1 cellular context compared by ENCODE assay signal in the genomic region with DNA sequence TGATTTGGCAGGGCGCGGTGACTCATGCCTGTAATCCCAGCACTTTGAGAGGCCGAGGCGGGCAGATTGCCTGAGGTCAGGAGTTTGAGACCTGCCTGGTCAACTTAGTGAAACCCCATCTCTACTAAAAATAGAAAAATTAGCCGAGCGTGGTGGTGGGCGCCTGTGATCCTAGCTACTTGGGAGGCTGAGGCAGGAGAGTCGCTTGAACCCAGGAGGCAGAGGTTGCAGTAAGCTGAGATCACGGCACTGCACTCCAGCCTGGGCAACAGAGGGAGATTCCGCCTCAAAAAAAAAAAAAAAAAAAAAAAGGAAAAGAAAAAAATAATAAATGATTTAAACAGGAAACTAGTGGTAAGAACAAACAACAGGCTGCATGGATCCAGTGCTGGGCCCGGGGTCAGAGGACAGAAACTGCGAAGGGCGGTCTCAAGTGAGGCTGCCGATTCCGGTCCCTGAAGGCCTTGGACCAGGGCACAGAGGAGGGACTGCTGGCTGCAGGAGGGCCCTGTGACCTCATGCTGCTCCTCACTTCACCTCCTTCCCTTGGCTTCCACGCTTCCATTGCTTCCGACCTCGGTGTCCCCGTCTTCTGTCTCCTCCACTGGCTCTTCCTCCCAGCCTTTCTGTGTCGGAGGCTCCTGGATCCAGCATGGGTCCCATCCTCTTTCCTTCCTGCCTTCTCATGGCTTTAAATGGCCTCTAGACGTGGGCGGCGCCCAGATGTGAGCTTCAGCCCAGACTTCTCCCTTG.
TF ChIP-seq lines count a peak whose summit lies in the region.

No MANE protein-coding gene starts in this region.

TF ChIP-seq in HepG2, 621 proteins besides CTCF, POLR2A, EP300 and RAD21 (continued from another document and continues in another):
- TF ChIP-seq, protein P1, sequence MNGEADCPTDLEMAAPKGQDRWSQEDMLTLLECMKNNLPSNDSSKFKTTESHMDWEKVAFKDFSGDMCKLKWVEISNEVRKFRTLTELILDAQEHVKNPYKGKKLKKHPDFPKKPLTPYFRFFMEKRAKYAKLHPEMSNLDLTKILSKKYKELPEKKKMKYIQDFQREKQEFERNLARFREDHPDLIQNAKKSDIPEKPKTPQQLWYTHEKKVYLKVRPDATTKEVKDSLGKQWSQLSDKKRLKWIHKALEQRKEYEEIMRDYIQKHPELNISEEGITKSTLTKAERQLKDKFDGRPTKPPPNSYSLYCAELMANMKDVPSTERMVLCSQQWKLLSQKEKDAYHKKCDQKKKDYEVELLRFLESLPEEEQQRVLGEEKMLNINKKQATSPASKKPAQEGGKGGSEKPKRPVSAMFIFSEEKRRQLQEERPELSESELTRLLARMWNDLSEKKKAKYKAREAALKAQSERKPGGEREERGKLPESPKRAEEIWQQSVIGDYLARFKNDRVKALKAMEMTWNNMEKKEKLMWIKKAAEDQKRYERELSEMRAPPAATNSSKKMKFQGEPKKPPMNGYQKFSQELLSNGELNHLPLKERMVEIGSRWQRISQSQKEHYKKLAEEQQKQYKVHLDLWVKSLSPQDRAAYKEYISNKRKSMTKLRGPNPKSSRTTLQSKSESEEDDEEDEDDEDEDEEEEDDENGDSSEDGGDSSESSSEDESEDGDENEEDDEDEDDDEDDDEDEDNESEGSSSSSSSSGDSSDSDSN (CRISPR knock-in tag; IDR thresholded peaks at IDR 0.05), result peak; percentile 23; the same call in 1 of the 2 replicates
- TF ChIP-seq ZFP36L1 (CRISPR knock-in tag; IDR thresholded peaks at IDR 0.05), result no peak
- TF ChIP-seq HDAC6 (IDR thresholded peaks at IDR 0.05; ENCODE audit: low read depth, low read length), result no peak
- no peak for TF ChIP-seq ZBTB8A (CRISPR knock-in tag; IDR thresholded peaks at IDR 0.05; ENCODE audit: borderline replicate concordance, low read depth)
- peak; percentile 71 for TF ChIP-seq HNF4A (CRISPR knock-in tag; IDR thresholded peaks at IDR 0.05)
- no peak; the same call in 1 of the 2 replicates for TF ChIP-seq ZMAT3 (CRISPR knock-in tag; conservative IDR thresholded peaks at IDR 0.05)
- TF ChIP-seq ZNF484 (CRISPR knock-in tag; IDR thresholded peaks at IDR 0.05; ENCODE audit: borderline replicate concordance, low read depth), result no peak
- TF ChIP-seq ZNF569 (CRISPR knock-in tag; IDR thresholded peaks at IDR 0.05; ENCODE audit: borderline replicate concordance), result no peak; the same call in 1 of the 2 replicates
- no peak for TF ChIP-seq ZNF224 (CRISPR knock-in tag; IDR thresholded peaks at IDR 0.05)
- TF ChIP-seq CEBPG (CRISPR knock-in tag; IDR thresholded peaks at IDR 0.05), result no peak
- TF ChIP-seq, protein P2, sequence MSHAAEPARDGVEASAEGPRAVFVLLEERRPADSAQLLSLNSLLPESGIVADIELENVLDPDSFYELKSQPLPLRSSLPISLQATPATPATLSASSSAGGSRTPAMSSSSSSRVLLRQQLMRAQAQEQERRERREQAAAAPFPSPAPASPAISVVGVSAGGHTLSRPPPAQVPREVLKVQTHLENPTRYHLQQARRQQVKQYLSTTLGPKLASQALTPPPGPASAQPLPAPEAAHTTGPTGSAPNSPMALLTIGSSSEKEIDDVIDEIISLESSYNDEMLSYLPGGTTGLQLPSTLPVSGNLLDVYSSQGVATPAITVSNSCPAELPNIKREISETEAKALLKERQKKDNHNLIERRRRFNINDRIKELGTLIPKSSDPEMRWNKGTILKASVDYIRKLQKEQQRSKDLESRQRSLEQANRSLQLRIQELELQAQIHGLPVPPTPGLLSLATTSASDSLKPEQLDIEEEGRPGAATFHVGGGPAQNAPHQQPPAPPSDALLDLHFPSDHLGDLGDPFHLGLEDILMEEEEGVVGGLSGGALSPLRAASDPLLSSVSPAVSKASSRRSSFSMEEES (CRISPR knock-in tag; IDR thresholded peaks at IDR 0.05), result no peak
- TF ChIP-seq NCOR1 (IDR thresholded peaks at IDR 0.05; ENCODE audit: borderline replicate concordance, low read length), result no peak
- no peak for TF ChIP-seq HES4 (CRISPR knock-in tag; IDR thresholded peaks at IDR 0.05; ENCODE audit: borderline replicate concordance)
- no peak; the same call in 1 of the 2 replicates for TF ChIP-seq ZNF543 (CRISPR knock-in tag; IDR thresholded peaks at IDR 0.05)
- TF ChIP-seq, protein P3, sequence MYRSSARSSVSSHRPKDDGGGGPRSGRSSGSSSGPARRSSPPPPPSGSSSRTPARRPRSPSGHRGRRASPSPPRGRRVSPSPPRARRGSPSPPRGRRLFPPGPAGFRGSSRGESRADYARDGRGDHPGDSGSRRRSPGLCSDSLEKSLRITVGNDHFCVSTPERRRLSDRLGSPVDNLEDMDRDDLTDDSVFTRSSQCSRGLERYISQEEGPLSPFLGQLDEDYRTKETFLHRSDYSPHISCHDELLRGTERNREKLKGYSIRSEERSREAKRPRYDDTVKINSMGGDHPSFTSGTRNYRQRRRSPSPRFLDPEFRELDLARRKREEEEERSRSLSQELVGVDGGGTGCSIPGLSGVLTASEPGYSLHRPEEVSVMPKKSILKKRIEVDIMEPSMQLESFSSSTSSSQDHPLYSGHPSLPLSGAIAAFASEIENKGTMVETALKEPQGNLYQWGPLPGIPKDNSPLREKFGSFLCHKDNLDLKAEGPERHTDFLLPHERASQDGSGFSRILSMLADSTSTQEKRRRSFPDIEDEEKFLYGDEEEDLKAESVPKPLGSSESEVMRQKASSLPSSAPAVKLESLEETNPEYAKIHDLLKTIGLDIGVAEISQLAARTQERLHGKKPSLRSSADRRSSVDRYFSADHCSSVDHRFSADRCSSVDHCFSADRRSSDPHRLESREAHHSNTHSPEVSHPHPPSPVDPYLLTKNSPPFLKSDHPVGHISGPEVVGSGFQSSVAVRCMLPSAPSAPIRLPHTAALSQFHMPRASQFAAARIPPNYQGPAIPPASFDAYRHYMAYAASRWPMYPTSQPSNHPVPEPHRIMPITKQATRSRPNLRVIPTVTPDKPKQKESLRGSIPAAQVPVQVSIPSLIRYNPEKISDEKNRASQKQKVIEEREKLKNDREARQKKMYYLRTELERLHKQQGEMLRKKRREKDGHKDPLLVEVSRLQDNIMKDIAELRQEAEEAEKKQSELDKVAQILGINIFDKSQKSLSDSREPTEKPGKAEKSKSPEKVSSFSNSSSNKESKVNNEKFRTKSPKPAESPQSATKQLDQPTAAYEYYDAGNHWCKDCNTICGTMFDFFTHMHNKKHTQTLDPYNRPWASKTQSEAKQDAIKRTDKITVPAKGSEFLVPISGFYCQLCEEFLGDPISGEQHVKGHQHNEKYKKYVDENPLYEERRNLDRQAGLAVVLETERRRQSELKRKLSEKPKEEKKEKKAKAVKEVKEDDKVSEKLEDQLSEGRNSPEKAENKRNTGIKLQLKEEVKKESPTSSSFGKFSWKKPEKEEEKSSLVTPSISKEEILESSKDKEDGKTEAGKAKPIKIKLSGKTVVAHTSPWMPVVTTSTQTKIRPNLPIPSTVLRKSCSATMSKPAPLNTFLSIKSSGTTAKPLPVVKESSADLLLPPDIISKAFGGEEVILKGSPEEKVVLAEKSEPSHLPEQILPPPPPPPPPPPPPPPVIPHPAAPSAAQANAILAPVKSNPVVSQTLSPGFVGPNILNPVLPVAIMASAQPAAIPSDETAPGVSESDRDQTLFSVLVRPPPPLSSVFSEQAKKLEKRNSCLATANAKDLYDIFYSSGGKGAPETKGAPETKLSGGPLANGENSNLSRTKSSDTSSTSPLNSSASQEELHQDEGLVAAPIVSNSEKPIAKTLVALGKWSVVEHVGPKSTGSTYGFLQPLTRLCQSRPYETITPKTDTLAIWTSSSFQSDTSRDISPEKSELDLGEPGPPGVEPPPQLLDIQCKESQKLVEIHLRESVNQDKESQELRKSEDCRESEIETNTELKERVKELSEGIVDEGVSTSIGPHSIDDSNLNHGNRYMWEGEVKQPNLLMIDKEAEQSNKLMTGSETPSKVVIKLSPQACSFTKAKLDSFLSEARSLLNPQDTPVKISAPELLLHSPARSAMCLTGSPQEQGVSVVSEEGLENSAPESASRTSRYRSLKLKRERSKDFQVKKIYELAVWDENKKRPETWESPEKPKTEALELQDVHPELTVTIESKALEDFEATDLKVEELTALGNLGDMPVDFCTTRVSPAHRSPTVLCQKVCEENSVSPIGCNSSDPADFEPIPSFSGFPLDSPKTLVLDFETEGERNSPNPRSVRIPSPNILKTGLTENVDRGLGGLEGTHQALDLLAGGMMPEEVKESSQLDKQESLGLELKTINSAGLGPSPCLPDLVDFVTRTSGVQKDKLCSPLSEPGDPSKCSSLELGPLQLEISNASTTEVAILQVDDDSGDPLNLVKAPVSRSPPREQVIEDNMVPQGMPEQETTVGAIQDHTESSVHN (CRISPR knock-in tag; IDR thresholded peaks at IDR 0.05), result no peak
- TF ChIP-seq, protein P4, sequence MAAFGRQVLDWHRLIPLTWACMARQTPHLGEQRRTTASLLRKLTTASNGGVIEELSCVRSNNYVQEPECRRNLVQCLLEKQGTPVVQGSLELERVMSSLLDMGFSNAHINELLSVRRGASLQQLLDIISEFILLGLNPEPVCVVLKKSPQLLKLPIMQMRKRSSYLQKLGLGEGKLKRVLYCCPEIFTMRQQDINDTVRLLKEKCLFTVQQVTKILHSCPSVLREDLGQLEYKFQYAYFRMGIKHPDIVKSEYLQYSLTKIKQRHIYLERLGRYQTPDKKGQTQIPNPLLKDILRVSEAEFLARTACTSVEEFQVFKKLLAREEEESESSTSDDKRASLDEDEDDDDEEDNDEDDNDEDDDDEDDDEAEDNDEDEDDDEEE (CRISPR knock-in tag; IDR thresholded peaks at IDR 0.05), result no peak
- TF ChIP-seq CAMTA2 (CRISPR knock-in tag; IDR thresholded peaks at IDR 0.05; ENCODE audit: borderline replicate concordance), result no peak; the same call in 1 of the 2 replicates
- TF ChIP-seq, protein P5, sequence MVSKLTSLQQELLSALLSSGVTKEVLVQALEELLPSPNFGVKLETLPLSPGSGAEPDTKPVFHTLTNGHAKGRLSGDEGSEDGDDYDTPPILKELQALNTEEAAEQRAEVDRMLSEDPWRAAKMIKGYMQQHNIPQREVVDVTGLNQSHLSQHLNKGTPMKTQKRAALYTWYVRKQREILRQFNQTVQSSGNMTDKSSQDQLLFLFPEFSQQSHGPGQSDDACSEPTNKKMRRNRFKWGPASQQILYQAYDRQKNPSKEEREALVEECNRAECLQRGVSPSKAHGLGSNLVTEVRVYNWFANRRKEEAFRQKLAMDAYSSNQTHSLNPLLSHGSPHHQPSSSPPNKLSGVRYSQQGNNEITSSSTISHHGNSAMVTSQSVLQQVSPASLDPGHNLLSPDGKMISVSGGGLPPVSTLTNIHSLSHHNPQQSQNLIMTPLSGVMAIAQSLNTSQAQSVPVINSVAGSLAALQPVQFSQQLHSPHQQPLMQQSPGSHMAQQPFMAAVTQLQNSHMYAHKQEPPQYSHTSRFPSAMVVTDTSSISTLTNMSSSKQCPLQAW (CRISPR knock-in tag; IDR thresholded peaks at IDR 0.05), result no peak
- no peak for TF ChIP-seq ARNT (IDR thresholded peaks at IDR 0.05)
- TF ChIP-seq ZNF12 (CRISPR knock-in tag; IDR thresholded peaks at IDR 0.05), result no peak
- TF ChIP-seq, protein P6, sequence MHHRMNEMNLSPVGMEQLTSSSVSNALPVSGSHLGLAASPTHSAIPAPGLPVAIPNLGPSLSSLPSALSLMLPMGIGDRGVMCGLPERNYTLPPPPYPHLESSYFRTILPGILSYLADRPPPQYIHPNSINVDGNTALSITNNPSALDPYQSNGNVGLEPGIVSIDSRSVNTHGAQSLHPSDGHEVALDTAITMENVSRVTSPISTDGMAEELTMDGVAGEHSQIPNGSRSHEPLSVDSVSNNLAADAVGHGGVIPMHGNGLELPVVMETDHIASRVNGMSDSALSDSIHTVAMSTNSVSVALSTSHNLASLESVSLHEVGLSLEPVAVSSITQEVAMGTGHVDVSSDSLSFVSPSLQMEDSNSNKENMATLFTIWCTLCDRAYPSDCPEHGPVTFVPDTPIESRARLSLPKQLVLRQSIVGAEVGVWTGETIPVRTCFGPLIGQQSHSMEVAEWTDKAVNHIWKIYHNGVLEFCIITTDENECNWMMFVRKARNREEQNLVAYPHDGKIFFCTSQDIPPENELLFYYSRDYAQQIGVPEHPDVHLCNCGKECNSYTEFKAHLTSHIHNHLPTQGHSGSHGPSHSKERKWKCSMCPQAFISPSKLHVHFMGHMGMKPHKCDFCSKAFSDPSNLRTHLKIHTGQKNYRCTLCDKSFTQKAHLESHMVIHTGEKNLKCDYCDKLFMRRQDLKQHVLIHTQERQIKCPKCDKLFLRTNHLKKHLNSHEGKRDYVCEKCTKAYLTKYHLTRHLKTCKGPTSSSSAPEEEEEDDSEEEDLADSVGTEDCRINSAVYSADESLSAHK (CRISPR knock-in tag; IDR thresholded peaks at IDR 0.05; ENCODE audit: borderline replicate concordance), result no peak
- TF ChIP-seq ZNF629 (CRISPR knock-in tag; conservative IDR thresholded peaks at IDR 0.05), result 0 out of 2 replicates have a peak, but pooled peaks have one; percentile 8
- TF ChIP-seq, protein P7, sequence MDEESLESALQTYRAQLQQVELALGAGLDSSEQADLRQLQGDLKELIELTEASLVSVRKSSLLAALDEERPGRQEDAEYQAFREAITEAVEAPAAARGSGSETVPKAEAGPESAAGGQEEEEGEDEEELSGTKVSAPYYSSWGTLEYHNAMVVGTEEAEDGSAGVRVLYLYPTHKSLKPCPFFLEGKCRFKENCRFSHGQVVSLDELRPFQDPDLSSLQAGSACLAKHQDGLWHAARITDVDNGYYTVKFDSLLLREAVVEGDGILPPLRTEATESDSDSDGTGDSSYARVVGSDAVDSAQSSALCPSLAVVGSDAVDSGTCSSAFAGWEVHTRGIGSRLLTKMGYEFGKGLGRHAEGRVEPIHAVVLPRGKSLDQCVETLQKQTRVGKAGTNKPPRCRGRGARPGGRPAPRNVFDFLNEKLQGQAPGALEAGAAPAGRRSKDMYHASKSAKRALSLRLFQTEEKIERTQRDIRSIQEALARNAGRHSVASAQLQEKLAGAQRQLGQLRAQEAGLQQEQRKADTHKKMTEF (CRISPR knock-in tag; IDR thresholded peaks at IDR 0.05), result no peak
- TF ChIP-seq MEIS1 (CRISPR knock-in tag; IDR thresholded peaks at IDR 0.05; ENCODE audit: borderline replicate concordance), result no peak
- TF ChIP-seq HOXA5 (CRISPR knock-in tag; IDR thresholded peaks at IDR 0.05), result no peak
- no peak for TF ChIP-seq POLR2G (IDR thresholded peaks at IDR 0.05; ENCODE audit: low read depth, low read length)
- TF ChIP-seq DPF2 (CRISPR knock-in tag; IDR thresholded peaks at IDR 0.05; ENCODE audit: borderline replicate concordance, low read depth), result 0 out of 2 replicates have a peak, but pooled peaks have one; percentile 48
- TF ChIP-seq ZFAT (CRISPR knock-in tag; conservative IDR thresholded peaks at IDR 0.05), result no peak
- no peak for TF ChIP-seq ZNF207 (IDR thresholded peaks at IDR 0.05; ENCODE audit: borderline replicate concordance)
- TF ChIP-seq NFKBIZ (CRISPR knock-in tag; IDR thresholded peaks at IDR 0.05), result no peak
- peak; percentile 83; the same call in 1 of the 2 replicates for TF ChIP-seq ZNF737 (CRISPR knock-in tag; IDR thresholded peaks at IDR 0.05; ENCODE audit: borderline replicate concordance)
- no peak for TF ChIP-seq IRF2 (CRISPR knock-in tag; IDR thresholded peaks at IDR 0.05)
- TF ChIP-seq ZFP82 (CRISPR knock-in tag; IDR thresholded peaks at IDR 0.05; ENCODE audit: borderline replicate concordance), result no peak
- TF ChIP-seq KLF9 (CRISPR knock-in tag; IDR thresholded peaks at IDR 0.05; ENCODE audit: low read depth), result no peak
- TF ChIP-seq PAWR (CRISPR knock-in tag; IDR thresholded peaks at IDR 0.05; ENCODE audit: borderline replicate concordance), result no peak
- TF ChIP-seq MIER2 (CRISPR knock-in tag; IDR thresholded peaks at IDR 0.05), result no peak
- peak; percentile 50; the same call in 1 of the 2 replicates for TF ChIP-seq ZNF274 (CRISPR knock-in tag; IDR thresholded peaks at IDR 0.05)
- no peak for TF ChIP-seq NR2F2 (IDR thresholded peaks at IDR 0.05; ENCODE audit: borderline replicate concordance, low read depth)
- TF ChIP-seq NFRKB (IDR thresholded peaks at IDR 0.05), result no peak
- no peak for TF ChIP-seq ZNF605 (CRISPR knock-in tag; IDR thresholded peaks at IDR 0.05)
